Comparison of ENCODE assay signal across 8 cellular contexts in genomic region chr6:63685453-63686379, GRCh38. TPM values are rescaled to one million over a fixed set of nuclear protein-coding genes. Genes with fewer than 3 reads are reported as not detected.
DNase-seq lines count a peak whose midpoint lies in the region; ATAC-seq and TF ChIP-seq lines count a peak whose summit lies in the region.

No MANE protein-coding gene starts in this region.

- no peak for DNase-seq in activated naive CD4-positive, alpha-beta T cell treated with anti-CD3 and anti-CD28 coated beads, Interleukin-2, amount 10 ng/mL, durations not matched to agents 7 days and 5 days
- DNase-seq in activated naive CD4-positive, alpha-beta T cell (lab: John Stamatoyannopoulos, UW), result no peak
- no peak for DNase-seq in T-helper 2 cell treated with Interferon-gamma antibody and Interleukin-4, amounts not matched to agents 5 μg/mL and 100 μg/mL, for 36 hours (ENCODE audit: low spot score)
- DNase-seq in MCF 10A (ENCODE audit: unreplicated experiment), result no peak
- DNase-seq in RPMI8226, result no peak
- no peak for DNase-seq in central memory CD4-positive, alpha-beta T cell
- no peak for DNase-seq in mucosa of gallbladder (ENCODE audit: low spot score)

- peaks cover 39% of the 10 kb centered on the region for H3K36me3 Mint-ChIP-seq in activated naive CD4-positive, alpha-beta T cell treated with anti-CD3 and anti-CD28 coated beads, Interleukin-2, amount 10 ng/mL, durations not matched to agents 7 days and 5 days
- peaks cover 30% of the 10 kb centered on the region for H3K36me3 Mint-ChIP-seq in T-helper 2 cell treated with Interferon-gamma antibody and Interleukin-4, amounts not matched to agents 5 μg/mL and 100 μg/mL, for 36 hours (ENCODE audit: low read depth)
- peaks cover 49% of the 10 kb centered on the region for H3K36me3 Mint-ChIP-seq in MCF 10A (ENCODE audit: insufficient read depth, unreplicated experiment)

- H3K4me1 Mint-ChIP-seq in activated naive CD4-positive, alpha-beta T cell treated with anti-CD3 and anti-CD28 coated beads, Interleukin-2, amount 10 ng/mL, durations not matched to agents 7 days and 5 days, result peaks cover 14% of the 10 kb centered on the region
- peaks cover 18% of the 10 kb centered on the region for H3K4me1 Mint-ChIP-seq in T-helper 2 cell treated with Interferon-gamma antibody and Interleukin-4, amounts not matched to agents 5 μg/mL and 100 μg/mL, for 36 hours (ENCODE audit: low read depth)
- no peaks in the 10 kb centered on the region for H3K4me1 Mint-ChIP-seq in MCF 10A (ENCODE audit: insufficient read depth, unreplicated experiment)

- no peaks in the 10 kb centered on the region for H3K9me3 Mint-ChIP-seq in activated naive CD4-positive, alpha-beta T cell treated with anti-CD3 and anti-CD28 coated beads, Interleukin-2, amount 10 ng/mL, durations not matched to agents 7 days and 5 days
- H3K9me3 Mint-ChIP-seq in T-helper 2 cell treated with Interferon-gamma antibody and Interleukin-4, amounts not matched to agents 5 μg/mL and 100 μg/mL, for 36 hours, result no peaks in the 10 kb centered on the region
- H3K9me3 Mint-ChIP-seq in MCF 10A (ENCODE audit: unreplicated experiment), result no peaks in the 10 kb centered on the region

- H3K27ac Mint-ChIP-seq in activated naive CD4-positive, alpha-beta T cell treated with anti-CD3 and anti-CD28 coated beads, Interleukin-2, amount 10 ng/mL, durations not matched to agents 7 days and 5 days, result peak overlapping the region; percentile 33
- peak overlapping the region; percentile 56 for H3K27ac Mint-ChIP-seq in T-helper 2 cell treated with Interferon-gamma antibody and Interleukin-4, amounts not matched to agents 5 μg/mL and 100 μg/mL, for 36 hours
- no peak overlapping the region for H3K27ac Mint-ChIP-seq in MCF 10A (ENCODE audit: low read depth, unreplicated experiment)

- no peaks in the 10 kb centered on the region for H3K27me3 Mint-ChIP-seq in activated naive CD4-positive, alpha-beta T cell treated with anti-CD3 and anti-CD28 coated beads, Interleukin-2, amount 10 ng/mL, durations not matched to agents 7 days and 5 days
- H3K27me3 Mint-ChIP-seq in T-helper 2 cell treated with Interferon-gamma antibody and Interleukin-4, amounts not matched to agents 5 μg/mL and 100 μg/mL, for 36 hours (ENCODE audit: low read depth), result no peaks in the 10 kb centered on the region
- no peaks in the 10 kb centered on the region for H3K27me3 Mint-ChIP-seq in MCF 10A (ENCODE audit: insufficient read depth, unreplicated experiment)

- CTCF ChIA-PET in activated naive CD4-positive, alpha-beta T cell treated with anti-CD3 and anti-CD28 coated beads, Interleukin-2, amount 10 ng/mL, durations not matched to agents 7 days and 5 days (lab: Charles Lee), result interaction anchor here (0.7 kb wide), 1 partner anchor 18 kb away, joined by 3 read pairs; no protein-coding TSS in a partner anchor
- CTCF ChIA-PET in MCF 10A (lab: Yijun Ruan, JAX), result interaction anchor here (0.6 to 5.3 kb wide), 7 partner anchors 13 to 333 kb away, joined by 3 to 26 read pairs (median 3); no protein-coding TSS in a partner anchor

- POLR2A ChIA-PET in MCF 10A (lab: Yijun Ruan, JAX), result interaction anchor here (0.7 to 0.8 kb wide), 2 partner anchors 49 to 107 kb away, joined by 3 read pairs; no protein-coding TSS in a partner anchor

- TF ChIP-seq CTCF in MCF 10A (IDR thresholded peaks at IDR 0.05; ENCODE audit: unreplicated experiment), result no peak

- BruUV-seq in MCF 10A (replicated peaks; lab: Mats Ljungman, UMichigan), result no TSS peak

- ATAC-seq in HG03039 (IDR thresholded peaks at IDR 0.05; ENCODE audit: unreplicated experiment), result peak; percentile 70

- H3K4me3 Mint-ChIP-seq in activated naive CD4-positive, alpha-beta T cell treated with anti-CD3 and anti-CD28 coated beads, Interleukin-2, amount 10 ng/mL, durations not matched to agents 7 days and 5 days, result no peak overlapping the region
- H3K4me3 Mint-ChIP-seq in T-helper 2 cell treated with Interferon-gamma antibody and Interleukin-4, amounts not matched to agents 5 μg/mL and 100 μg/mL, for 36 hours, result no peak overlapping the region
- H3K4me3 Mint-ChIP-seq in MCF 10A (ENCODE audit: unreplicated experiment), result no peak overlapping the region

- intact Hi-C loops in MCF 10A (cut with micrococcal nuclease), result loop anchor here (5.0 kb wide), 1 partner anchor 333 kb away; no protein-coding TSS in a partner anchor

RNA-seq across cellular contexts. Expression of gene PHF3, which starts 50.1 kb away (rescaled TPM):
- total RNA-seq in MCF 10A (2022) (41.0 and 46.4 TPM in 2 replicates), mucosa of gallbladder (54.4 TPM)
